In the genomic region with DNA sequence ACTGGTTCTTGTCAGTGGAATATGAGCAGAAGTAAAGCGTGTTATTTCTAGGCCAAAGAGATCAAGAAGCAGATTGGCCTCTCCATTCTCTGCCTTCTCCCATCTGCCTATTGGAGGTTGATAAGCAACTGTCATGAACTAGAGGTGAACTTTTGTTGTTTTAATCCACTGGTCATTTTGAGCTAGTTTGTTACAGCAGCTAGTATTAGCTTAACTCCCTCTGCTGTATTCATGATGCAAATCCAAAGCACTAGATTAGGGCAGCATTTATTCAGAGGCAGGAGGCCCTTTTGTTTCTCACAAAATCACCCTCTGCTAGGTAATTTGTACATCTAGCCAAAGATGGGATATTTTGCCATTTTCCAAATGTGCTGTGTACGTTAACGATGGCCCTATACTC, we compare ENCODE assay signal across 28 cellular contexts.
"Had no signal": no experiment of that assay in that cellular context is flagged by ENCODE, and none has a peak within 500 bp of the region (broad histone marks: within the 10 kb centered on the region; RNA-seq: fewer than 3 reads in every experiment).

No MANE protein-coding gene starts in this region.

- H3K36me3 ChIP-seq: colonic mucosa, esophagus muscularis mucosa, esophagus squamous epithelium, gastrocnemius medialis, gastroesophageal sphincter, heart left ventricle, heart right ventricle had no signal

- H3K9me3 Mint-ChIP-seq: dendritic cell treated with granulocyte-macrophage colony-stimulating factor and Interleukin-4, amounts not matched to agents 40 ng/mL and 50 ng/mL, for 4 days; endodermal cell had no signal

- H3K4me1 ChIP-seq: colonic mucosa, esophagus squamous epithelium, foreskin keratinocyte, gastrocnemius medialis, gastroesophageal sphincter had no signal

- H3K9me3 ChIP-seq: colonic mucosa, esophagus muscularis mucosa, esophagus squamous epithelium, gastrocnemius medialis, gastroesophageal sphincter, heart right ventricle had no signal

- H3K27me3 ChIP-seq: colonic mucosa, dorsolateral prefrontal cortex, esophagus muscularis mucosa, esophagus squamous epithelium, foreskin keratinocyte, gastrocnemius medialis, gastroesophageal sphincter, heart left ventricle, heart right ventricle had no signal

- H3K4me3 ChIP-seq: colonic mucosa, coronary artery, dorsolateral prefrontal cortex, esophagus muscularis mucosa, esophagus squamous epithelium, gastrocnemius medialis, gastroesophageal sphincter, heart left ventricle, heart right ventricle had no signal

- DNase-seq: colonic mucosa; cortex of kidney; dermis blood vessel endothelial cell; dorsolateral prefrontal cortex; effector CD4-positive, alpha-beta T cell; effector CD8-positive, alpha-beta T cell; effector memory CD4-positive, alpha-beta T cell; effector memory CD8-positive, alpha-beta T cell; endodermal cell; erythroblast; esophagus squamous epithelium; foreskin fibroblast; foreskin keratinocyte; gastrocnemius medialis; glutamatergic neuron; head of caudate nucleus; heart left ventricle; heart right ventricle had no signal

- FAIRE-seq: colon, endometrium, endothelial cell of umbilical vein, frontal cortex had no signal

- H3K4me3 Mint-ChIP-seq: dendritic cell treated with granulocyte-macrophage colony-stimulating factor and Interleukin-4, amounts not matched to agents 40 ng/mL and 50 ng/mL, for 4 days; effector memory CD8-positive, alpha-beta T cell; endodermal cell had no signal

- ATAC-seq: effector memory CD8-positive, alpha-beta T cell; esophagus mucosa; foreskin keratinocyte; gastrocnemius medialis; gastroesophageal sphincter; heart left ventricle; heart right ventricle had no signal

- H3K27ac Mint-ChIP-seq: dendritic cell treated with granulocyte-macrophage colony-stimulating factor and Interleukin-4, amounts not matched to agents 40 ng/mL and 50 ng/mL, for 4 days; effector memory CD8-positive, alpha-beta T cell; endodermal cell had no signal

- H3K27me3 Mint-ChIP-seq: dendritic cell treated with granulocyte-macrophage colony-stimulating factor and Interleukin-4, amounts not matched to agents 40 ng/mL and 50 ng/mL, for 4 days; effector memory CD8-positive, alpha-beta T cell had no signal

- H3K27ac ChIP-seq: colonic mucosa, coronary artery, epithelial cell of prostate, esophagus muscularis mucosa, esophagus squamous epithelium, foreskin keratinocyte, gastrocnemius medialis, gastroesophageal sphincter, heart left ventricle, heart right ventricle had no signal
